ENCODE assay signal across 8 cellular contexts in genomic region chr19:30267332-30267731, GRCh38.
"Had no signal": no experiment of that assay in that cellular context is flagged by ENCODE, and none has a peak within 500 bp of the region (broad histone marks: within the 10 kb centered on the region; RNA-seq: fewer than 3 reads in every experiment).

No MANE protein-coding gene starts in this region.

- FAIRE-seq: H1, H54, HepG2 had no signal

- ATAC-seq: GM23338, HepG2 had no signal

- H3K27ac ChIP-seq: HL-60 had no signal

- H2AFZ ChIP-seq: GM23338 had no signal

- H3K4me3 ChIP-seq: GM23338 had no signal

- H3K4me2 ChIP-seq: GM23338 had no signal

- DNase-seq: H9, HCEC 1CT, HFFc6 had no signal
